Comparison of ENCODE assay signal across 15 cellular contexts in genomic region chrX:77527233-77528001, GRCh38.
DNase-seq lines count a peak whose midpoint lies in the region; ATAC-seq, FAIRE-seq and TF ChIP-seq lines count a peak whose summit lies in the region.
"Had no signal": no experiment of that assay in that cellular context is flagged by ENCODE, and none has a peak within 500 bp of the region (broad histone marks: within the 10 kb centered on the region; RNA-seq: fewer than 3 reads in every experiment).

No MANE protein-coding gene starts in this region.

- no peak for FAIRE-seq in GM19239 (lab: Jason Lieb, UNC)

- no peak for TF ChIP-seq CTCF in endothelial cell (IDR thresholded peaks at IDR 0.05; ENCODE audit: unreplicated experiment)

- H3K36me3 Mint-ChIP-seq in stimulated activated naive CD8-positive, alpha-beta T cell treated with anti-CD3 and anti-CD28 coated beads, Interleukin-15, Interleukin-2, amounts not matched to agents 100 ng/mL and 50 ng/mL, for 24 hours (ENCODE audit: low read depth), result peaks cover 42% of the 10 kb centered on the region
- peaks cover 16% of the 10 kb centered on the region for H3K36me3 Mint-ChIP-seq in endothelial cell (ENCODE audit: low read depth, unreplicated experiment)

- DNase-seq in stimulated activated naive CD8-positive, alpha-beta T cell treated with anti-CD3 and anti-CD28 coated beads, Interleukin-15, amount 100 ng/mL, for 72 hours, result no peak
- DNase-seq in endothelial cell (ENCODE audit: low spot score), result no peak
- peak; percentile 3 for DNase-seq in medulla oblongata (ENCODE audit: extremely low spot score)
- no peak for DNase-seq in kidney tubule cell (ENCODE audit: low spot score)
- DNase-seq in NCI-H446 (lab: John Stamatoyannopoulos, UW), result no peak
- DNase-seq in GM19239 (ENCODE audit: insufficient read length, low spot score), result no peak
- DNase-seq: DMS79; Kasumi-1; NCI-H2081 treated with DMSO at 0.1 percent for 48 hours; NK-92 treated with Interleukin-12 subunit alpha and Interleukin-12 subunit beta, amount 100 ng/mL, for 24 hours; stimulated activated CD4-positive, alpha-beta T cell treated with anti-CD3 and anti-CD28 coated beads, Interleukin-2, amount 100 ng/mL, for 48 hours had no signal

- ATAC-seq in stimulated activated naive CD8-positive, alpha-beta T cell treated with anti-CD3 and anti-CD28 coated beads, Interleukin-15, amount 100 ng/mL, for 72 hours, result no peak
- ATAC-seq in esophagus mucosa, result no peak
- ATAC-seq: stimulated activated memory B cell treated with anti-CD40 and anti-IgM and Interleukin-4, amounts not matched to agents 10 μg/mL and 1 μg/mL and 100 μg/mL, for 72 hours had no signal

- H3K9me3 Mint-ChIP-seq in stimulated activated naive CD8-positive, alpha-beta T cell treated with anti-CD3 and anti-CD28 coated beads, Interleukin-15, Interleukin-2, amounts not matched to agents 100 ng/mL and 50 ng/mL, for 24 hours, result no peaks in the 10 kb centered on the region
- H3K9me3 Mint-ChIP-seq in stimulated activated naive CD8-positive, alpha-beta T cell treated with anti-CD3 and anti-CD28 coated beads, Interleukin-15, amount 100 ng/mL, for 72 hours, result no peaks in the 10 kb centered on the region
- no peaks in the 10 kb centered on the region for H3K9me3 Mint-ChIP-seq in endothelial cell (ENCODE audit: unreplicated experiment)

- H3K4me3 Mint-ChIP-seq in stimulated activated naive CD8-positive, alpha-beta T cell treated with anti-CD3 and anti-CD28 coated beads, Interleukin-15, Interleukin-2, amounts not matched to agents 100 ng/mL and 50 ng/mL, for 24 hours, result no peak overlapping the region
- no peak overlapping the region for H3K4me3 Mint-ChIP-seq in stimulated activated naive CD8-positive, alpha-beta T cell treated with anti-CD3 and anti-CD28 coated beads, Interleukin-15, amount 100 ng/mL, for 72 hours
- H3K4me3 Mint-ChIP-seq in endothelial cell (ENCODE audit: unreplicated experiment), result no peak overlapping the region
- H3K4me3 Mint-ChIP-seq: stimulated activated memory B cell treated with anti-CD40 and anti-IgM and Interleukin-4, amounts not matched to agents 10 μg/mL and 1 μg/mL and 100 μg/mL, for 72 hours had no signal

- peak overlapping the region; percentile 79 for H3K27ac Mint-ChIP-seq in stimulated activated naive CD8-positive, alpha-beta T cell treated with anti-CD3 and anti-CD28 coated beads, Interleukin-15, Interleukin-2, amounts not matched to agents 100 ng/mL and 50 ng/mL, for 24 hours
- H3K27ac Mint-ChIP-seq in stimulated activated naive CD8-positive, alpha-beta T cell treated with anti-CD3 and anti-CD28 coated beads, Interleukin-15, amount 100 ng/mL, for 72 hours, result no peak overlapping the region
- H3K27ac Mint-ChIP-seq in endothelial cell (ENCODE audit: unreplicated experiment), result peak overlapping the region; percentile 3
- H3K27ac Mint-ChIP-seq: activated T-helper 2 cell treated with anti-CD3 and anti-CD28 coated beads, Interferon-gamma antibody, Interleukin-2, Interleukin-4, amounts not matched to agents 10 μg/mL and 5 μg/mL and 100 μg/mL, durations not matched to agents 14 hours and 24 hours and 36 hours; stimulated activated memory B cell treated with anti-CD40 and anti-IgM and Interleukin-4, amounts not matched to agents 10 μg/mL and 1 μg/mL and 100 μg/mL, for 72 hours had no signal

- H3K27me3 Mint-ChIP-seq in stimulated activated naive CD8-positive, alpha-beta T cell treated with anti-CD3 and anti-CD28 coated beads, Interleukin-15, Interleukin-2, amounts not matched to agents 100 ng/mL and 50 ng/mL, for 24 hours, result no peaks in the 10 kb centered on the region
- H3K27me3 Mint-ChIP-seq in stimulated activated naive CD8-positive, alpha-beta T cell treated with anti-CD3 and anti-CD28 coated beads, Interleukin-15, amount 100 ng/mL, for 72 hours, result no peaks in the 10 kb centered on the region
- peaks cover 3% of the 10 kb centered on the region for H3K27me3 Mint-ChIP-seq in endothelial cell (ENCODE audit: unreplicated experiment)
- H3K27me3 Mint-ChIP-seq: stimulated activated memory B cell treated with anti-CD40 and anti-IgM and Interleukin-4, amounts not matched to agents 10 μg/mL and 1 μg/mL and 100 μg/mL, for 72 hours had no signal

- peaks cover 24% of the 10 kb centered on the region for H3K4me1 Mint-ChIP-seq in stimulated activated naive CD8-positive, alpha-beta T cell treated with anti-CD3 and anti-CD28 coated beads, Interleukin-15, Interleukin-2, amounts not matched to agents 100 ng/mL and 50 ng/mL, for 24 hours (ENCODE audit: low read depth)
- H3K4me1 Mint-ChIP-seq in stimulated activated naive CD8-positive, alpha-beta T cell treated with anti-CD3 and anti-CD28 coated beads, Interleukin-15, amount 100 ng/mL, for 72 hours, result peaks cover 20% of the 10 kb centered on the region
- H3K4me1 Mint-ChIP-seq in endothelial cell (ENCODE audit: unreplicated experiment), result peaks cover 4% of the 10 kb centered on the region

Comparison
In these comparisons a context has a peak if more than half of its experiments do, and no peak if none do; other contexts are left out.
1. H3K27ac Mint-ChIP-seq: peak in stimulated activated naive CD8-positive, alpha-beta T cell treated with anti-CD3 and anti-CD28 coated beads, Interleukin-15, Interleukin-2, amounts not matched to agents 100 ng/mL and 50 ng/mL, for 24 hours (single experiment) and endothelial cell (single experiment); none in stimulated activated naive CD8-positive, alpha-beta T cell treated with anti-CD3 and anti-CD28 coated beads, Interleukin-15, amount 100 ng/mL, for 72 hours (0 of 2).